Comparison of ENCODE assay signal across 26 cellular contexts in the genomic region with DNA sequence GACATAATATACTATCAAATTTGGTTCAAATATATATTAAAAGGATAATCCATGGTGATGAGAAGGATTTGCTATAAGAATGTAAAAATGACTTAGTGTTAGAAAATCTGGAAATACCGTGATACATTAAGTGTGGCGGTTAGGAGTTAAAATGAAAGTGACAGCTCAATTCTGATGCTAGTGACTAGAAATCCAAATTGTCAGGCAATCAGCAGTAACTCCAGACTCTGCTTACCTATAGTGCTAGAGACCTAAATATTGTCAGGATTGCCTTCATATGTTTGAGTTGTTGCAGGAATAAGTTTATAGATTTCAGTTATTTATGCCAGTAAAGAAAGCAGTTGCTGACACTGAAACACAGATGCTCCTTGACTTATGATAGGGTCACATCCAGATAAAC.
"Had no signal": no experiment of that assay in that cellular context is flagged by ENCODE, and none has a peak within 500 bp of the region (broad histone marks: within the 10 kb centered on the region; RNA-seq: fewer than 3 reads in every experiment).

No MANE protein-coding gene starts in this region.

- H3K27me3 ChIP-seq: dorsolateral prefrontal cortex, esophagus squamous epithelium, gastrocnemius medialis, heart right ventricle, left lung had no signal

- H3K4me3 ChIP-seq: coronary artery, dorsolateral prefrontal cortex, esophagus squamous epithelium, gastrocnemius medialis, heart right ventricle, left lung, lower lobe of right lung, mucosa of descending colon had no signal

- ATAC-seq: effector memory CD8-positive, alpha-beta T cell; esophagus mucosa; gastrocnemius medialis; heart right ventricle; left cardiac atrium; left ventricle myocardium superior; mucosa of descending colon had no signal

- H3K4me1 ChIP-seq: gastrocnemius medialis, heart right ventricle, left lung, lower lobe of right lung had no signal

- H3K27ac ChIP-seq: coronary artery, dorsolateral prefrontal cortex, epithelial cell of prostate, esophagus squamous epithelium, gastrocnemius medialis, heart right ventricle, left lung, lower lobe of right lung had no signal

- FAIRE-seq: islet of Langerhans, keratinocyte had no signal

- DNase-seq: dermis blood vessel endothelial cell; dorsolateral prefrontal cortex; effector CD8-positive, alpha-beta T cell; effector memory CD8-positive, alpha-beta T cell; endodermal cell; erythroblast; esophagus squamous epithelium; foreskin fibroblast; foreskin melanocyte; gastrocnemius medialis; glutamatergic neuron; head of caudate nucleus; heart right ventricle; hippocampal formation; left cardiac atrium; left lung; left ventricle myocardium superior; lower lobe of right lung; mesenchymal stem cell; mucosa of descending colon; naive B cell had no signal

- H3K9me3 ChIP-seq: esophagus squamous epithelium, gastrocnemius medialis, lower lobe of right lung, mucosa of descending colon had no signal

- H3K36me3 ChIP-seq: esophagus squamous epithelium, gastrocnemius medialis, heart right ventricle, left lung, lower lobe of right lung had no signal
